28 cellular contexts compared by ENCODE assay signal in the genomic region with DNA sequence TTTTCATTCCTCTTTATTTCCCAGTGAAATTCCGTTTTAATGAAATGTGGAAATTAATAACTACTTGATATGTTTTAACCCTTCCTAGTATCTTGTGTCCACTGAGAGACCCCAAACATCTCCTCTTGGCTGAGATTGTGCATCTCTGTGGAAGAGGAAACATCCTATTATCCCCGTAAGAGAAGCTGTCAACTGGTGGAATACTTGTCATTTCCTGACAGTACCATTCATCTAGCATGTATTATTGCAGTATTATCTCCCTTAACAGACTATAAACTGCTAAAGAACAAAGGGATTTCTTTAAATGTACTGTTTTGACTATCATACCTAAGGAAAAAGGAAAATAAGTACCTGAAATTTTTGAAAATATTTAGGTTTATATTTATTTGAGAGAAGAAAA.
"Had no signal": no experiment of that assay in that cellular context is flagged by ENCODE, and none has a peak within 500 bp of the region (broad histone marks: within the 10 kb centered on the region; RNA-seq: fewer than 3 reads in every experiment).

No MANE protein-coding gene starts in this region.

- H3K9me3 ChIP-seq: suprapubic skin, testis, thoracic aorta, thyroid gland, tibial artery, tibial nerve, transverse colon, upper lobe of left lung, upper lobe of right lung, uterus, vagina had no signal

- H3K4me3 Mint-ChIP-seq: stimulated activated effector memory CD8-positive, alpha-beta T cell treated with anti-CD3 and anti-CD28 coated beads, Interleukin-12 subunit alpha, Interleukin-12 subunit beta, amount 100 ng/mL, for 72 hours; stimulated activated memory B cell treated with anti-CD40 and anti-IgM and Interleukin-4, amounts not matched to agents 10 μg/mL and 1 μg/mL and 100 μg/mL, for 72 hours; stimulated activated naive B cell treated with anti-CD40 and anti-IgM and Interleukin-4, amounts not matched to agents 10 μg/mL and 1 μg/mL and 100 μg/mL, for 72 hours; stimulated activated naive CD8-positive, alpha-beta T cell treated with anti-CD3 and anti-CD28 coated beads, Interleukin-15, amount 100 ng/mL, for 72 hours; stimulated activated naive CD8-positive, alpha-beta T cell treated with anti-CD3 and anti-CD28 coated beads, Interleukin-15, Interleukin-2, amounts not matched to agents 100 ng/mL and 50 ng/mL, for 24 hours; type B pancreatic cell had no signal

- H3K36me3 ChIP-seq: stomach, suprapubic skin, thoracic aorta, thyroid gland, tibial artery, tibial nerve, transverse colon, upper lobe of left lung, upper lobe of right lung, uterus, vagina had no signal

- H3K4me1 Mint-ChIP-seq: stimulated activated effector memory CD8-positive, alpha-beta T cell treated with anti-CD3 and anti-CD28 coated beads, Interleukin-12 subunit alpha, Interleukin-12 subunit beta, amount 100 ng/mL, for 72 hours; stimulated activated memory B cell treated with anti-CD40 and anti-IgM and Interleukin-4, amounts not matched to agents 10 μg/mL and 1 μg/mL and 100 μg/mL, for 72 hours; stimulated activated naive B cell treated with anti-CD40 and anti-IgM and Interleukin-4, amounts not matched to agents 10 μg/mL and 1 μg/mL and 100 μg/mL, for 72 hours; stimulated activated naive CD8-positive, alpha-beta T cell treated with anti-CD3 and anti-CD28 coated beads, Interleukin-15, amount 100 ng/mL, for 72 hours had no signal

- H3K27me3 ChIP-seq: stomach, suprapubic skin, testis, thyroid gland, tibial artery, tibial nerve, transverse colon, upper lobe of left lung, upper lobe of right lung, uterus, vagina had no signal

- H3K9me3 Mint-ChIP-seq: stimulated activated naive CD8-positive, alpha-beta T cell treated with anti-CD3 and anti-CD28 coated beads, Interleukin-15, Interleukin-2, amounts not matched to agents 100 ng/mL and 50 ng/mL, for 24 hours had no signal

- H3K27ac Mint-ChIP-seq: stimulated activated effector memory CD8-positive, alpha-beta T cell treated with anti-CD3 and anti-CD28 coated beads, Interleukin-12 subunit alpha, Interleukin-12 subunit beta, amount 100 ng/mL, for 72 hours; stimulated activated memory B cell treated with anti-CD40 and anti-IgM and Interleukin-4, amounts not matched to agents 10 μg/mL and 1 μg/mL and 100 μg/mL, for 72 hours; stimulated activated naive B cell treated with anti-CD40 and anti-IgM and Interleukin-4, amounts not matched to agents 10 μg/mL and 1 μg/mL and 100 μg/mL, for 72 hours; stimulated activated naive CD8-positive, alpha-beta T cell treated with anti-CD3 and anti-CD28 coated beads, Interleukin-15, amount 100 ng/mL, for 72 hours; stimulated activated naive CD8-positive, alpha-beta T cell treated with anti-CD3 and anti-CD28 coated beads, Interleukin-15, Interleukin-2, amounts not matched to agents 100 ng/mL and 50 ng/mL, for 24 hours; type B pancreatic cell had no signal

- H3K4me3 ChIP-seq: stomach, suprapubic skin, testis, thoracic aorta, thyroid gland, tibial artery, tibial nerve, transverse colon, upper lobe of left lung, upper lobe of right lung, uterus, vagina had no signal

- H3K27me3 Mint-ChIP-seq: stimulated activated naive CD8-positive, alpha-beta T cell treated with anti-CD3 and anti-CD28 coated beads, Interleukin-15, Interleukin-2, amounts not matched to agents 100 ng/mL and 50 ng/mL, for 24 hours had no signal

- DNase-seq: stimulated activated CD4-positive, alpha-beta T cell treated with anti-CD3 and anti-CD28 coated beads, Interleukin-2, amount 100 ng/mL, for 48 hours; stimulated activated CD4-positive, alpha-beta T cell treated with anti-CD3 and anti-CD28 coated beads, Interleukin-4, amount 100 ng/mL, for 1 hour; stimulated activated CD4-positive, alpha-beta T cell treated with anti-CD3 and anti-CD28 coated beads, Interleukin-4, amount 100 ng/mL, for 24 hours; stimulated activated CD4-positive, alpha-beta T cell treated with anti-CD3 and anti-CD28 coated beads, Interleukin-4, amount 100 ng/mL, for 4 hours; stimulated activated CD8-positive, alpha-beta memory T cell treated with anti-CD3 and anti-CD28 coated beads, Interleukin-4, amount 100 ng/mL, for 48 hours; stimulated activated naive B cell treated with anti-CD40 and anti-IgM and Interleukin-4, amounts not matched to agents 10 μg/mL and 1 μg/mL and 100 μg/mL, for 72 hours; stimulated activated naive CD4-positive, alpha-beta T cell; stimulated activated naive CD4-positive, alpha-beta T cell treated with Interleukin-2 at 50 U/mL for 16 hours; stimulated activated naive CD8-positive, alpha-beta T cell treated with anti-CD3 and anti-CD28 coated beads, Interleukin-15, amount 100 ng/mL, for 72 hours; stimulated activated naive CD8-positive, alpha-beta T cell treated with anti-CD3 and anti-CD28 coated beads, Interleukin-15, Interleukin-2, amounts not matched to agents 100 U/mL and 50 U/mL, for 24 hours; stomach; substantia nigra; testis; thyroid gland; tibial artery; transverse colon; trophoblast cell; upper lobe of left lung; upper lobe of right lung; uterus had no signal

- H3K27ac ChIP-seq: stomach, suprapubic skin, testis, thoracic aorta, thyroid gland, tibial artery, tibial nerve, transverse colon, upper lobe of left lung, upper lobe of right lung, uterus, vagina had no signal

- H3K4me1 ChIP-seq: stomach, suprapubic skin, testis, thyroid gland, tibial artery, tibial nerve, transverse colon, upper lobe of left lung, upper lobe of right lung, uterus, vagina had no signal

- H3K36me3 Mint-ChIP-seq: stimulated activated effector memory CD8-positive, alpha-beta T cell treated with anti-CD3 and anti-CD28 coated beads, Interleukin-12 subunit alpha, Interleukin-12 subunit beta, amount 100 ng/mL, for 72 hours; stimulated activated memory B cell treated with anti-CD40 and anti-IgM and Interleukin-4, amounts not matched to agents 10 μg/mL and 1 μg/mL and 100 μg/mL, for 72 hours; stimulated activated naive B cell treated with anti-CD40 and anti-IgM and Interleukin-4, amounts not matched to agents 10 μg/mL and 1 μg/mL and 100 μg/mL, for 72 hours; type B pancreatic cell had no signal
